In the genomic region with DNA sequence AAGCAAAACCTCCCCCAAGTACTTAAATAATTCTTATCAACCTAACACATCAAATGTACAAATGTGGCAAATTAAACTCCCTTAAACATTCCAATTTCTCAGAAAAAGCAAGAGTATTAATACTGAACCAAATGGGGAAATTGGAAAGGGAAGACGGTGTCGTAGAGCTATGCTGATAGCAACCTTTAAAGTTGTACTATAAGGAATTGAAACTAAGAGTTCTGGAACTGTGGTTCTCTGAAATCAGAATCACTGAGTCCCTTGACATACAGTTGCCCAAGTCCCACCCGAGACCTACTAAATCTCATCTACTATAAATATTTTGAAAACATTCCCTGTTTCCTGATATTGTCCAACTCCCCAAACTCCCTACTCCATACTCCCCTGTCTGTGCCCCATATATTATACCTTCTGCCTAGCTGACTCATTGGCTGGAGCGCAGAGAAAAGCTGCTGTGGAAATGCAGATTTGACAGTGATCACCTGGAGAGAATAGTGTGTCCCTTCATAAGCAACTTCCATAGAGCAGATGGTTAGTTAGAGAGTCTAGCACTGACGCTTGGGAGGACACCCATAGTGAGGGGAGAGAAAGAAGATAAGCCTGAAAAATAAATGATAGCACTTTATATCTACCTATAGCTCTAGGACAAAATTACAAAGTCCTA, we compare ENCODE assay signal across 28 cellular contexts. TPM values are rescaled to one million over a fixed set of nuclear protein-coding genes. Genes with fewer than 3 reads are reported as not detected.
DNase-seq lines count a peak whose midpoint lies in the region; ATAC-seq and TF ChIP-seq lines count a peak whose summit lies in the region.
"Had no signal": no experiment of that assay in that cellular context is flagged by ENCODE, and none has a peak within 500 bp of the region (broad histone marks: within the 10 kb centered on the region; RNA-seq: fewer than 3 reads in every experiment).

No MANE protein-coding gene starts in this region.

- H3K4me3 Mint-ChIP-seq in stimulated activated naive B cell treated with anti-CD40 and anti-IgM and Interleukin-4, amounts not matched to agents 10 μg/mL and 1 μg/mL and 100 μg/mL, for 72 hours = no peak overlapping the region
- no peak overlapping the region for H3K4me3 Mint-ChIP-seq in osteocyte (ENCODE audit: unreplicated experiment)
- H3K4me3 Mint-ChIP-seq: activated naive CD8-positive, alpha-beta T cell; activated T-helper 17 cell treated with anti-CD3 and anti-CD28 coated beads, Interleukin-2, amount 50 U/mL, for 72 hours had no signal

- no peaks in the 10 kb centered on the region for H3K9me3 Mint-ChIP-seq in stimulated activated naive B cell treated with anti-CD40 and anti-IgM and Interleukin-4, amounts not matched to agents 10 μg/mL and 1 μg/mL and 100 μg/mL, for 72 hours
- H3K9me3 Mint-ChIP-seq in osteocyte (ENCODE audit: unreplicated experiment) = no peaks in the 10 kb centered on the region
- H3K9me3 Mint-ChIP-seq: activated T-helper 17 cell treated with anti-CD3 and anti-CD28 coated beads, Interleukin-2, amount 50 U/mL, for 72 hours had no signal

- H3K27me3 Mint-ChIP-seq in stimulated activated naive B cell treated with anti-CD40 and anti-IgM and Interleukin-4, amounts not matched to agents 10 μg/mL and 1 μg/mL and 100 μg/mL, for 72 hours = no peaks in the 10 kb centered on the region
- H3K27me3 Mint-ChIP-seq in osteocyte (ENCODE audit: unreplicated experiment) = peaks cover 40% of the 10 kb centered on the region
- H3K27me3 Mint-ChIP-seq: activated naive CD8-positive, alpha-beta T cell; activated T-helper 17 cell treated with anti-CD3 and anti-CD28 coated beads, Interleukin-2, amount 50 U/mL, for 72 hours had no signal

- no peak overlapping the region for H3K27ac Mint-ChIP-seq in stimulated activated naive B cell treated with anti-CD40 and anti-IgM and Interleukin-4, amounts not matched to agents 10 μg/mL and 1 μg/mL and 100 μg/mL, for 72 hours
- H3K27ac Mint-ChIP-seq in osteocyte (ENCODE audit: unreplicated experiment) = no peak overlapping the region
- H3K27ac Mint-ChIP-seq: activated naive CD8-positive, alpha-beta T cell; activated T-helper 17 cell treated with anti-CD3 and anti-CD28 coated beads, Interleukin-2, amount 50 U/mL, for 72 hours had no signal

- peaks cover 23 to 50% of the 10 kb centered on the region in 2 donors for H3K4me1 Mint-ChIP-seq in stimulated activated naive B cell treated with anti-CD40 and anti-IgM and Interleukin-4, amounts not matched to agents 10 μg/mL and 1 μg/mL and 100 μg/mL, for 72 hours
- no peaks in the 10 kb centered on the region for H3K4me1 Mint-ChIP-seq in osteocyte (ENCODE audit: unreplicated experiment)

- peak; percentile 53 to 76 for ATAC-seq in stimulated activated naive B cell treated with anti-CD40 and anti-IgM and Interleukin-4, amounts not matched to agents 10 μg/mL and 1 μg/mL and 100 μg/mL, for 72 hours (replicated peaks)
- no peak for ATAC-seq in HG02798 (IDR thresholded peaks at IDR 0.05; ENCODE audit: poor library complexity, unreplicated experiment)
- ATAC-seq: activated T-helper 17 cell treated with anti-CD3 and anti-CD28 coated beads, Interleukin-2, amount 50 U/mL, for 72 hours; body of pancreas; esophagus mucosa; gastrocnemius medialis had no signal

- DNase-seq in NOMO-1 (lab: John Stamatoyannopoulos, UW; ENCODE audit: unreplicated experiment in 2 of 2) = peak; percentile 19 to 88
- no peak for DNase-seq in NOMO-1 treated with dmso at 0.1 percent for 144 hours (lab: John Stamatoyannopoulos, UW; ENCODE audit: unreplicated experiment)
- DNase-seq in NOMO-1 treated with DMSO at 0.1 percent for 48 hours (lab: John Stamatoyannopoulos, UW; ENCODE audit: unreplicated experiment) = peak; percentile 78
- DNase-seq in germinal center (ENCODE audit: low spot score) = peak; percentile 15
- no peak for DNase-seq in stimulated activated naive B cell treated with anti-CD40 and anti-IgM and Interleukin-4, amounts not matched to agents 10 μg/mL and 1 μg/mL and 100 μg/mL, for 72 hours
- no peak for DNase-seq in osteocyte (ENCODE audit: extremely low spot score, unreplicated experiment)
- no peak for DNase-seq in KG1 (lab: John Stamatoyannopoulos, UW)
- DNase-seq: 8988T; activated CD8-positive, alpha-beta memory T cell treated with anti-CD3 and anti-CD28 coated beads, Interleukin-2, amount 50 U/mL, for 4 hours; AML-193; body of pancreas; Calu3; effector memory CD4-positive, alpha-beta T cell; gastrocnemius medialis; HCEC 1CT; islet precursor cell; mammary epithelial cell; NCI-H1048; NCI-H187; NCI-H2227 treated with DMSO at 0.1 percent for 48 hours; retina; stomach; T-helper 2 cell; transverse colon had no signal

- TF ChIP-seq CTCF in osteocyte (IDR thresholded peaks at IDR 0.05) = no peak

- no peaks in the 10 kb centered on the region for H3K36me3 Mint-ChIP-seq in stimulated activated naive B cell treated with anti-CD40 and anti-IgM and Interleukin-4, amounts not matched to agents 10 μg/mL and 1 μg/mL and 100 μg/mL, for 72 hours
- no peaks in the 10 kb centered on the region for H3K36me3 Mint-ChIP-seq in osteocyte (ENCODE audit: unreplicated experiment)

RNA-seq across cellular contexts. Expression of a gene that starts 51.4 kb away (rescaled TPM):
- total RNA-seq in osteocyte = 502 and 510 TPM in 2 replicates

Comparison
In these comparisons a context has a peak if more than half of its experiments do, and no peak if none do; other contexts are left out.
1. DNase-seq: peak in NOMO-1 (2 of 2), NOMO-1 treated with DMSO at 0.1 percent for 48 hours (single experiment) and germinal center (single experiment); none in NOMO-1 treated with dmso at 0.1 percent for 144 hours (single experiment), stimulated activated naive B cell treated with anti-CD40 and anti-IgM and Interleukin-4, amounts not matched to agents 10 μg/mL and 1 μg/mL and 100 μg/mL, for 72 hours (single experiment), osteocyte (single experiment) and KG1 (single experiment).